Comparison of ENCODE assay signal across 10 cellular contexts in genomic region chr10:109062371-109062770, GRCh38.
DNase-seq lines count a peak whose midpoint lies in the region; ATAC-seq, FAIRE-seq and TF ChIP-seq lines count a peak whose summit lies in the region.
"Had no signal": no experiment of that assay in that cellular context is flagged by ENCODE, and none has a peak within 500 bp of the region (broad histone marks: within the 10 kb centered on the region; RNA-seq: fewer than 3 reads in every experiment).

No MANE protein-coding gene starts in this region.

- no peak overlapping the region for H3K9ac ChIP-seq in neural progenitor cell

- no peak overlapping the region for H3K27ac ChIP-seq in neural progenitor cell

- no peak for TF ChIP-seq CTCF in neural progenitor cell (IDR thresholded peaks at IDR 0.05)

- no peak for FAIRE-seq in GM19239 (lab: Jason Lieb, UNC)

- peak; percentile 68 for ATAC-seq in GM18907 (IDR thresholded peaks at IDR 0.05; ENCODE audit: unreplicated experiment)
- ATAC-seq in HG03342 (IDR thresholded peaks at IDR 0.05; ENCODE audit: unreplicated experiment), result peak; percentile 81
- ATAC-seq: HCT116 had no signal

- H3F3A ChIP-seq in neural progenitor cell (ENCODE audit: low read depth), result no peaks in the 10 kb centered on the region

- H3K36me3 Mint-ChIP-seq in neural progenitor cell, result no peaks in the 10 kb centered on the region
- no peaks in the 10 kb centered on the region for H3K36me3 Mint-ChIP-seq in immature natural killer cell

- no peaks in the 10 kb centered on the region for H3K79me2 ChIP-seq in neural progenitor cell (ENCODE audit: low read depth)

- H3K4me1 ChIP-seq in neural progenitor cell, result no peaks in the 10 kb centered on the region

- no peaks in the 10 kb centered on the region for H3K36me3 ChIP-seq in neural progenitor cell

- no peaks in the 10 kb centered on the region for H3K9me3 ChIP-seq in neural progenitor cell (ENCODE audit: low read depth)

- no peak overlapping the region for H2AFZ ChIP-seq in neural progenitor cell (replicated peaks)

- H3K27me3 Mint-ChIP-seq in neural progenitor cell (ENCODE audit: insufficient read depth, low read depth), result peaks cover 2% of the 10 kb centered on the region
- peaks cover 0 to 1% (median 0%) of the 10 kb centered on the region in 3 donors for H3K27me3 Mint-ChIP-seq in immature natural killer cell (ENCODE audit: low read depth in 3 of 3)
- H3K27me3 Mint-ChIP-seq: stimulated activated naive CD8-positive, alpha-beta T cell treated with anti-CD3 and anti-CD28 coated beads, Interleukin-15, Interleukin-2, amounts not matched to agents 100 ng/mL and 50 ng/mL, for 24 hours had no signal

- no peaks in the 10 kb centered on the region for H3K27me3 ChIP-seq in neural progenitor cell

- H3K4me1 Mint-ChIP-seq in neural progenitor cell (no peaks in the 10 kb centered on the region), immature natural killer cell (no peaks in the 10 kb centered on the region)

- no peak overlapping the region for H3K4me2 ChIP-seq in neural progenitor cell

- H3K9me3 Mint-ChIP-seq in neural progenitor cell, result no peaks in the 10 kb centered on the region
- H3K9me3 Mint-ChIP-seq in immature natural killer cell, result peaks cover 0 to 19% (median 4%) of the 10 kb centered on the region in 6 donors

- DNase-seq in T1000 (lab: John Stamatoyannopoulos, UW) (peak; percentile 22), neural progenitor cell (ENCODE audit: low spot score) (no peak), immature natural killer cell (no peak), GM19239 (ENCODE audit: insufficient read length, low spot score) (no peak)
- no peak for DNase-seq in activated CD4-positive, alpha-beta T cell treated with anti-CD3 and anti-CD28 coated beads, Interleukin-2, amount 50 U/mL, for 1 hour
- DNase-seq: NCI-H1436 treated with DMSO at 0.1 percent for 48 hours had no signal

- no peak overlapping the region for H3K4me3 ChIP-seq in neural progenitor cell

- H4K20me1 ChIP-seq in neural progenitor cell (ENCODE audit: low read depth), result no peaks in the 10 kb centered on the region

- H3K27ac Mint-ChIP-seq in neural progenitor cell (peak overlapping the region; percentile 32), immature natural killer cell (no peak overlapping the region)
- H3K27ac Mint-ChIP-seq: stimulated activated naive CD8-positive, alpha-beta T cell treated with anti-CD3 and anti-CD28 coated beads, Interleukin-15, Interleukin-2, amounts not matched to agents 100 ng/mL and 50 ng/mL, for 24 hours had no signal

- H3K4me3 Mint-ChIP-seq in neural progenitor cell (no peak overlapping the region), immature natural killer cell (no peak overlapping the region)
- H3K4me3 Mint-ChIP-seq: stimulated activated naive CD8-positive, alpha-beta T cell treated with anti-CD3 and anti-CD28 coated beads, Interleukin-15, Interleukin-2, amounts not matched to agents 100 ng/mL and 50 ng/mL, for 24 hours had no signal
